In genomic region chr3:71796268-71796667, GRCh38 we compare ENCODE assay signal across 23 cellular contexts. TPM values are rescaled to one million over a fixed set of nuclear protein-coding genes. Genes with fewer than 3 reads are reported as not detected.
DNase-seq lines count a peak whose midpoint lies in the region; ATAC-seq and TF ChIP-seq lines count a peak whose summit lies in the region.
"Had no signal": no experiment of that assay in that cellular context is flagged by ENCODE, and none has a peak within 500 bp of the region (broad histone marks: within the 10 kb centered on the region; RNA-seq: fewer than 3 reads in every experiment).

No MANE protein-coding gene starts in this region.

- H3K9me2 ChIP-seq in SK-N-SH = no peaks in the 10 kb centered on the region

- H3K27me3 ChIP-seq in SK-N-SH (ENCODE audit: insufficient read depth) = no peaks in the 10 kb centered on the region
- no peaks in the 10 kb centered on the region for H3K27me3 ChIP-seq in prostate gland (replicated peaks; ENCODE audit: insufficient read depth)
- H3K27me3 ChIP-seq: BE2C; BLaER1 treated with 17β-estradiol and CSF1 and Interleukin-3, amounts not matched to agents 10 nM and 100 nM had no signal

- no peaks in the 10 kb centered on the region for H3K79me2 ChIP-seq in SK-N-SH (ENCODE audit: insufficient read depth)

- H3K4me2 ChIP-seq in SK-N-SH = no peak overlapping the region
- H3K4me2 ChIP-seq: A549; BLaER1 treated with 17β-estradiol and CSF1 and Interleukin-3, amounts not matched to agents 10 nM and 100 nM; GM23338 had no signal

- no peaks in the 10 kb centered on the region for H3K36me3 ChIP-seq in SK-N-SH (replicated peaks in 1 of 2; ENCODE audit: control insufficient read depth in 1 of 2, insufficient read depth in 2 of 2, low read length in 1 of 2)
- H3K36me3 ChIP-seq in SK-N-MC (ENCODE audit: insufficient read depth, low read length) = no peaks in the 10 kb centered on the region
- H3K36me3 ChIP-seq in prostate gland = no peaks in the 10 kb centered on the region
- H3K36me3 ChIP-seq: BE2C; BLaER1 treated with 17β-estradiol and CSF1 and Interleukin-3, amounts not matched to agents 10 nM and 100 nM had no signal

- 48% methylated on average over 3 of the region's 3 CpGs for WGBS in SK-N-SH (ENCODE audit: low lambda C conversion rate)
- WGBS in prostate gland = 91% methylated on average over 3 of the region's 3 CpGs

- no peak for TF ChIP-seq RAD21 in SK-N-SH (IDR thresholded peaks at IDR 0.05; ENCODE audit: low read length)

- DNase-seq in SK-N-SH = peak; percentile 32
- DNase-seq in SK-N-MC (ENCODE audit: low read depth, low spot score) = peak; percentile 44
- DNase-seq in left lobe of liver (ENCODE audit: low spot score) = no peak
- DNase-seq in 8988T = no peak
- no peak for DNase-seq in prostate gland (ENCODE audit: low spot score)
- DNase-seq: ACHN; AML-193; BE2C; CD4-positive, alpha-beta T cell; CD8-positive, alpha-beta memory T cell; DMS 273 treated with DMSO at 0.1 percent for 48 hours; DMS79; EL; GDM1; H9 had no signal

- H3K4me3 ChIP-seq in SK-N-SH (ENCODE audit: low read depth in 2 of 2, low read length in 1 of 2) (no peak overlapping the region), SK-N-MC (0 out of 2 replicates have a peak overlapping the region, but pooled peaks have one; percentile 1), prostate gland (no peak overlapping the region)
- H3K4me3 ChIP-seq: A549; BLaER1 treated with 17β-estradiol and CSF1 and Interleukin-3, amounts not matched to agents 10 nM and 100 nM; GM12878; GM23338 had no signal

- H3K27ac ChIP-seq in SK-N-SH (ENCODE audit: low read depth in 2 of 2, low read length in 1 of 2) (no peak overlapping the region), SK-N-MC (0 out of 2 replicates have a peak overlapping the region, but pooled peaks have one; percentile 26), prostate gland (no peak overlapping the region)
- H3K27ac ChIP-seq: 22Rv1; A549; BLaER1 treated with 17β-estradiol and CSF1 and Interleukin-3, amounts not matched to agents 10 nM and 100 nM had no signal

- POLR2A ChIA-PET in SK-N-SH (lab: Yijun Ruan, JAX) = no interaction called here

- no peak for TF ChIP-seq POLR2A in prostate gland (IDR thresholded peaks at IDR 0.05)

- TF ChIP-seq EP300 in SK-N-SH (IDR thresholded peaks at IDR 0.05; ENCODE audit: borderline replicate concordance in 1 of 2, low read depth in 1 of 2, low read length in 1 of 2) = peak in 1 of 2 experiments; percentile 20; a peak in 1 of 4 replicates

- CTCF ChIA-PET in SK-N-SH (lab: Yijun Ruan, JAX) = interaction anchor here (0.6 to 1.3 kb wide), 2 partner anchors 67 to 1026 kb away, joined by 3 to 4 read pairs; no protein-coding TSS in a partner anchor

- ATAC-seq in SK-N-SH treated with all-trans-retinoic acid at 6 μM for 48 hours = no peak
- ATAC-seq in left lobe of liver = peak; percentile 31
- ATAC-seq: A549, GM12878, GM23338, HCT116 had no signal

- intact Hi-C loops in prostate gland (cut with DNase I) = no loop called here

- TF ChIP-seq CTCF in SK-N-SH (IDR thresholded peaks at IDR 0.05) (no peak), prostate gland (IDR thresholded peaks at IDR 0.05) (no peak)

- H3K9me3 ChIP-seq in SK-N-SH = no peaks in the 10 kb centered on the region
- no peaks in the 10 kb centered on the region for H3K9me3 ChIP-seq in SK-N-MC (ENCODE audit: low read depth, low read length)
- H3K9me3 ChIP-seq in prostate gland = no peaks in the 10 kb centered on the region
- H3K9me3 ChIP-seq: A549; BE2C; BLaER1 treated with 17β-estradiol and CSF1 and Interleukin-3, amounts not matched to agents 10 nM and 100 nM had no signal

- H3F3A ChIP-seq in SK-N-SH (replicated peaks; ENCODE audit: insufficient read depth) = no peaks in the 10 kb centered on the region

- no peaks in the 10 kb centered on the region for H4K20me1 ChIP-seq in SK-N-SH (ENCODE audit: insufficient read depth)
- H4K20me1 ChIP-seq: BLaER1 treated with 17β-estradiol and CSF1 and Interleukin-3, amounts not matched to agents 10 nM and 100 nM had no signal

- H3K4me1 ChIP-seq in SK-N-SH (ENCODE audit: control insufficient read depth in 1 of 2, insufficient read depth in 2 of 2, low read depth in 1 of 2, low read length in 1 of 2) (peaks cover 0 to 7% of the 10 kb centered on the region in 2 experiments; a peak in 1 of 4 replicates), prostate gland (replicated peaks) (no peaks in the 10 kb centered on the region)
- H3K4me1 ChIP-seq: A549, BE2C had no signal

- no peak overlapping the region for H3K9ac ChIP-seq in SK-N-SH
- no peak overlapping the region for H3K9ac ChIP-seq in SK-N-MC (ENCODE audit: insufficient read length)
- H3K9ac ChIP-seq: BLaER1 treated with 17β-estradiol and CSF1 and Interleukin-3, amounts not matched to agents 10 nM and 100 nM had no signal

- H2AFZ ChIP-seq in SK-N-SH (ENCODE audit: low read depth) = no peak overlapping the region
- H2AFZ ChIP-seq: GM23338 had no signal

TF ChIP-seq in SK-N-SH, 30 proteins besides CTCF, POLR2A, EP300 and RAD21:
- peak; percentile 34; the same call in 1 of the 2 replicates for TF ChIP-seq RCOR1 (IDR thresholded peaks at IDR 0.05; ENCODE audit: low read length)
- TF ChIP-seq JUND (IDR thresholded peaks at IDR 0.05) = no peak
- no peak for TF ChIP-seq RXRA (IDR thresholded peaks at IDR 0.05; ENCODE audit: borderline replicate concordance, low read depth)
- TF ChIP-seq, protein P1, sequence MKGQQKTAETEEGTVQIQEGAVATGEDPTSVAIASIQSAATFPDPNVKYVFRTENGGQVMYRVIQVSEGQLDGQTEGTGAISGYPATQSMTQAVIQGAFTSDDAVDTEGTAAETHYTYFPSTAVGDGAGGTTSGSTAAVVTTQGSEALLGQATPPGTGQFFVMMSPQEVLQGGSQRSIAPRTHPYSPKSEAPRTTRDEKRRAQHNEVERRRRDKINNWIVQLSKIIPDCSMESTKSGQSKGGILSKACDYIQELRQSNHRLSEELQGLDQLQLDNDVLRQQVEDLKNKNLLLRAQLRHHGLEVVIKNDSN (IDR thresholded peaks at IDR 0.05; ENCODE audit: borderline replicate concordance, low read depth) = no peak
- no peak for TF ChIP-seq ELF1 (IDR thresholded peaks at IDR 0.05)

TF ChIP-seq in SK-N-SH treated with all-trans-retinoic acid at 6 μM for 48 hours, 23 proteins besides CTCF, POLR2A, EP300 and RAD21:
- TF ChIP-seq POU6F1 (CRISPR knock-in tag; IDR thresholded peaks at IDR 0.05; ENCODE audit: borderline replicate concordance, low read depth) (no peak), ZC3H10 (CRISPR knock-in tag; IDR thresholded peaks at IDR 0.05) (no peak), ISL1 (CRISPR knock-in tag; IDR thresholded peaks at IDR 0.05) (no peak), PPARA (CRISPR knock-in tag; IDR thresholded peaks at IDR 0.05; ENCODE audit: borderline replicate concordance) (no peak)

RNA-seq across cellular contexts. Expression of gene PROK2, which starts 11.3 kb away (rescaled TPM):
- not detected in 2 replicates for polyA plus RNA-seq in SK-N-SH (2012; rRNA removed)
- not detected in 2 replicates for polyA plus RNA-seq in SK-N-SH (2012; cell fraction: cytosol; rRNA removed)
- not detected in 2 replicates for polyA plus RNA-seq in SK-N-SH (2012; cell fraction: nucleus; rRNA removed)
- 0.25 TPM for total RNA-seq in left lobe of liver
- 1 to 10 TPM in 1 of 2 donors, not detected in 1; 2.3 TPM for total RNA-seq in prostate gland
- total RNA-seq: GM12878, H4 had no signal
- polyA plus RNA-seq: A549, GM12878 had no signal

RNA-seq across cellular contexts. Expression of gene GPR27, which starts 42.6 kb away (rescaled TPM):
- 0.05 and 0.16 TPM in 2 replicates for polyA plus RNA-seq in SK-N-SH (2012; rRNA removed)
- polyA plus RNA-seq in SK-N-SH (2012; cell fraction: cytosol; rRNA removed) = 0.18 and 0.25 TPM in 2 replicates
- polyA plus RNA-seq in SK-N-SH (2012; cell fraction: nucleus; rRNA removed) = not detected in 2 replicates
- total RNA-seq in left lobe of liver (0.10 TPM), prostate gland (10 to 100 TPM; 11.2 to 29.1 TPM)
- total RNA-seq: GM12878, H4 had no signal
- polyA plus RNA-seq: GM12878 had no signal

Comparison
In these comparisons a context has a peak if more than half of its experiments do, and no peak if none do; other contexts are left out.
1. DNase-seq: peak in SK-N-SH (single experiment) and SK-N-MC (single experiment); none in left lobe of liver (single experiment), 8988T (single experiment) and prostate gland (single experiment).
2. RNA of gene GPR27, which starts 42.6 kb away (total RNA-seq): 11.2 to 29.1 TPM in prostate gland; 0.10 TPM in left lobe of liver (single experiment); every median in the first group is over 10 times any median in the second.